ENCODE assay signal across 8 cellular contexts in genomic region chr12:51886021-51886710, GRCh38. TPM values are rescaled to one million over a fixed set of nuclear protein-coding genes. Genes with fewer than 3 reads are reported as not detected.
DNase-seq lines count a peak whose midpoint lies in the region; ATAC-seq and FAIRE-seq lines count a peak whose summit lies in the region.

No MANE protein-coding gene starts in this region.

- DNase-seq in EH (ENCODE audit: low read depth) (peak; percentile 98), NOMO-1 treated with dmso at 0.1 percent for 144 hours (lab: John Stamatoyannopoulos, UW; ENCODE audit: unreplicated experiment) (peak; percentile 86), glomerular visceral epithelial cell (ENCODE audit: extremely low spot score) (peak; percentile 51), pulmonary artery endothelial cell (ENCODE audit: low read depth, low spot score) (peak; percentile 97), GM19239 (ENCODE audit: insufficient read length, low spot score) (no peak)
- DNase-seq in activated gamma-delta T cell treated with anti-CD3 and anti-CD28 coated beads, Interleukin-2, amount 50 U/mL, for 16 hours (ENCODE audit: low read depth): peak; percentile 10

- ATAC-seq in HG03354 (IDR thresholded peaks at IDR 0.05; ENCODE audit: poor library complexity, severe bottlenecking, unreplicated experiment): no peak
- no peak for ATAC-seq in HG02885 (IDR thresholded peaks at IDR 0.05; ENCODE audit: poor library complexity, unreplicated experiment)

- no peak for FAIRE-seq in GM19239 (lab: Jason Lieb, UNC)

RNA-seq across cellular contexts. Expression of gene ANKRD33, which starts 1.7 kb away (rescaled TPM):
- total RNA-seq in pulmonary artery endothelial cell: 0.07 and 0.20 TPM in 2 replicates

RNA-seq across cellular contexts. Expression of gene ACVRL1, which starts 21.1 kb away (rescaled TPM):
- 439 and 664 TPM in 2 replicates for total RNA-seq in pulmonary artery endothelial cell

RNA-seq across cellular contexts. Expression of gene FIGNL2, which starts 37.6 kb away (rescaled TPM):
- 0.18 and 0.53 TPM in 2 replicates for total RNA-seq in pulmonary artery endothelial cell
